ENCODE assay signal across 17 cellular contexts in the genomic region with DNA sequence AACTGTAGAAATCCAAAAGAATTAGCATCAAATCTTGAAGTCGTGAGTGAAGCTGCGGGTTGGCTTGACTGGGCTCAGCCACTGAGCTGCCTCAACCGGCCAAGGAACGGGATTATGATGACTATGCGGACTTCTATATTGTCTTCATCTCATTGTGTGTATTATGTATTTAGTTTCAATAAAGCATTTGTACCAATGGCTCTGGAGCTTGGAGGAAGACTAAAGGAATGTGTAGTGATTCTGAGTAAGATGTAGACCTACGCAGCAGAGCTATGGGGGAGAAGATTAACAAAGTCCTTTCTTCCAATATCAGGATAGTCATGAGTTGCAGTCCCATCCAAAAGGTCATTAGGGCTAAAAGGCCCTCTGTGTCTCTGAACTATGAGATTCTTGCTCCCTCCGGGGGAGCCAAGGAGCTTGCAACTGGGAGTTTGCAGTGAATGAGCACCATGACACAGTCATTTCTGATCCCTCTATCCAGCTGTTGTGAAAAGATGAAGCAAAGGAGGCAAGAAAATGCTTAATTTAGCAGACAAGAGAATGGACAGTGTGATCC. TPM values are rescaled to one million over a fixed set of nuclear protein-coding genes. Genes with fewer than 3 reads are reported as not detected.
DNase-seq lines count a peak whose midpoint lies in the region; ATAC-seq and TF ChIP-seq lines count a peak whose summit lies in the region.
"Had no signal": no experiment of that assay in that cellular context is flagged by ENCODE, and none has a peak within 500 bp of the region (broad histone marks: within the 10 kb centered on the region; RNA-seq: fewer than 3 reads in every experiment).

No MANE protein-coding gene starts in this region.

- POLR2A ChIA-PET in MCF 10A (lab: Yijun Ruan, JAX), result interaction anchor here (0.8 to 2.5 kb wide), 7 partner anchors 8 to 98 kb away, joined by 3 to 12 read pairs (median 6); partner anchors contain the start of genes EME1, LRRC59 and MRPL27
- POLR2A ChIA-PET in naive thymus-derived CD4-positive, alpha-beta T cell (lab: Charles Lee), result interaction anchor here (1.4 to 2.3 kb wide), 2 partner anchors 8 to 10 kb away, joined by 4 to 7 read pairs; partner anchors contain the start of genes EME1 and MRPL27

- dilution Hi-C loops in mammary epithelial cell (cut with HindIII; ENCODE audit: low sequenced_read_pairs), result no loop called here

- H3K79me2 ChIP-seq in mammary epithelial cell (ENCODE audit: insufficient read depth, low read length), result peaks cover 21% of the 10 kb centered on the region

- no peak overlapping the region for H3K4me2 ChIP-seq in mammary epithelial cell (ENCODE audit: insufficient read depth, low read depth, low read length)

- no peak overlapping the region for H3K4me3 Mint-ChIP-seq in MCF 10A (ENCODE audit: unreplicated experiment)
- H3K4me3 Mint-ChIP-seq in naive thymus-derived CD4-positive, alpha-beta T cell, result no peak overlapping the region
- H3K4me3 Mint-ChIP-seq: CD4-positive, alpha-beta memory T cell had no signal

- no peak overlapping the region for H3K9ac ChIP-seq in mammary epithelial cell (ENCODE audit: insufficient read depth, low read length)

- no peaks in the 10 kb centered on the region for H3K27me3 Mint-ChIP-seq in MCF 10A (ENCODE audit: insufficient read depth, unreplicated experiment)
- H3K27me3 Mint-ChIP-seq in naive thymus-derived CD4-positive, alpha-beta T cell, result no peaks in the 10 kb centered on the region
- H3K27me3 Mint-ChIP-seq: CD4-positive, alpha-beta memory T cell had no signal

- ATAC-seq in naive thymus-derived CD4-positive, alpha-beta T cell, result no peak
- no peak for ATAC-seq in left colon

- H3K36me3 ChIP-seq in breast epithelium (peaks cover 12% of the 10 kb centered on the region), mammary epithelial cell (ENCODE audit: insufficient read depth, low read length) (peaks cover 39% of the 10 kb centered on the region)
- peaks cover 10 to 63% (median 25%) of the 10 kb centered on the region in 3 experiments for H3K36me3 ChIP-seq in naive thymus-derived CD4-positive, alpha-beta T cell (ENCODE audit: control insufficient read depth in 2 of 3, insufficient read depth in 3 of 3, low read length in 3 of 3)

- H2AFZ ChIP-seq in mammary epithelial cell (ENCODE audit: low read depth, low read length), result no peak overlapping the region

- 64% methylated on average over 7 of the region's 7 CpGs for WGBS in mammary epithelial cell (ENCODE audit: low coverage, missing lambda C conversion rate)

- no peak for TF ChIP-seq POLR2A in breast epithelium (IDR thresholded peaks at IDR 0.05)

- H3K27ac ChIP-seq in breast epithelium, result no peak overlapping the region
- no peak overlapping the region for H3K27ac ChIP-seq in mammary epithelial cell (ENCODE audit: insufficient read depth, low read depth, low read length)
- no peak overlapping the region for H3K27ac ChIP-seq in naive thymus-derived CD4-positive, alpha-beta T cell (ENCODE audit: low read depth, low read length)
- H3K27ac ChIP-seq: SJSA1 had no signal

- in situ Hi-C loops in mammary epithelial cell (cut with MboI; ENCODE audit: low sequenced_read_pairs in 2 of 2), result no loop called here

- CTCF ChIA-PET in MCF 10A (lab: Yijun Ruan, JAX) (interaction anchor here (0.6 to 4.5 kb wide), 6 partner anchors 8 to 56 kb away, joined by 3 to 37 read pairs (median 7); partner anchors contain the start of gene LRRC59), mammary epithelial cell (lab: Charles Lee; ENCODE audit: low non-redundant PET) (no interaction called here)
- CTCF ChIA-PET in naive thymus-derived CD4-positive, alpha-beta T cell (lab: Charles Lee), result no interaction called here

- TF ChIP-seq CTCF in MCF 10A (IDR thresholded peaks at IDR 0.05; ENCODE audit: unreplicated experiment) (no peak), breast epithelium (IDR thresholded peaks at IDR 0.05) (no peak), mammary epithelial cell (conservative IDR thresholded peaks at IDR 0.05 in 1 of 2, IDR thresholded peaks at IDR 0.05 in 1 of 2; ENCODE audit: extremely low read depth in 1 of 2, insufficient read depth in 1 of 2, low read depth in 1 of 2, low read length in 2 of 2) (no peak)

- H3K4me1 ChIP-seq in breast epithelium (no peaks in the 10 kb centered on the region), mammary epithelial cell (ENCODE audit: insufficient read depth, low read length) (no peaks in the 10 kb centered on the region)
- no peaks in the 10 kb centered on the region for H3K4me1 ChIP-seq in naive thymus-derived CD4-positive, alpha-beta T cell (ENCODE audit: control insufficient read depth in 2 of 2, insufficient read depth in 2 of 2, low read length in 2 of 2)

- H3K27ac Mint-ChIP-seq in MCF 10A (ENCODE audit: low read depth, unreplicated experiment), result no peak overlapping the region
- peak overlapping the region in 2 of 9 donors; percentile 4 to 54 for H3K27ac Mint-ChIP-seq in naive thymus-derived CD4-positive, alpha-beta T cell

- peaks cover 5% of the 10 kb centered on the region for H3K4me1 Mint-ChIP-seq in MCF 10A (ENCODE audit: insufficient read depth, unreplicated experiment)
- peaks cover 0 to 4% (median 0%) of the 10 kb centered on the region in 7 donors for H3K4me1 Mint-ChIP-seq in naive thymus-derived CD4-positive, alpha-beta T cell

- H3K4me3 ChIP-seq in breast epithelium (no peak overlapping the region), mammary epithelial cell (replicated peaks in 1 of 3; ENCODE audit: insufficient read depth in 1 of 3, low read depth in 2 of 3, low read length in 3 of 3) (no peak overlapping the region)
- no peak overlapping the region for H3K4me3 ChIP-seq in naive thymus-derived CD4-positive, alpha-beta T cell (ENCODE audit: low read length)
- H3K4me3 ChIP-seq: SJSA1 had no signal

- TSS peak; percentile 42 for BruUV-seq in MCF 10A (replicated peaks; lab: Mats Ljungman, UMichigan)
- TSS peak; percentile 34 for BruUV-seq in mammary epithelial cell (replicated peaks; lab: Mats Ljungman, UMichigan)

- H3K27me3 ChIP-seq in breast epithelium (no peaks in the 10 kb centered on the region), mammary epithelial cell (ENCODE audit: insufficient read depth, low read length) (no peaks in the 10 kb centered on the region)
- H3K27me3 ChIP-seq in naive thymus-derived CD4-positive, alpha-beta T cell (ENCODE audit: control insufficient read depth in 2 of 2, insufficient read depth in 2 of 2, low read length in 2 of 2), result no peaks in the 10 kb centered on the region
- H3K27me3 ChIP-seq: SJSA1 had no signal

- no peak for DNase-seq in MCF 10A (ENCODE audit: unreplicated experiment)
- DNase-seq in breast epithelium (ENCODE audit: low spot score in 2 of 2), result no peak
- DNase-seq in mammary epithelial cell, result no peak
- DNase-seq in NCI-H1417 (lab: John Stamatoyannopoulos, UW), result no peak
- no peak for DNase-seq in stimulated activated CD8-positive, alpha-beta memory T cell treated with anti-CD3 and anti-CD28 coated beads, Interleukin-4, amount 100 ng/mL, for 48 hours
- no peak for DNase-seq in naive thymus-derived CD4-positive, alpha-beta T cell
- no peak for DNase-seq in left colon
- DNase-seq: CD4-positive, alpha-beta memory T cell; GOT3; NCI-H187; NCI-H2107; NCI-H510A; NCI-H748 treated with DMSO at 0.1 percent for 48 hours; NK-92 treated with Interleukin-12 subunit alpha and Interleukin-12 subunit beta, amount 100 ng/mL, for 24 hours; OCI-M1 had no signal

- peaks cover 66% of the 10 kb centered on the region for H3K36me3 Mint-ChIP-seq in MCF 10A (ENCODE audit: insufficient read depth, unreplicated experiment)
- peaks cover 11 to 32% (median 12%) of the 10 kb centered on the region in 5 donors for H3K36me3 Mint-ChIP-seq in naive thymus-derived CD4-positive, alpha-beta T cell

- H4K20me1 ChIP-seq in mammary epithelial cell (ENCODE audit: insufficient read depth, low read length), result no peaks in the 10 kb centered on the region

- H3K9me3 ChIP-seq in breast epithelium (no peaks in the 10 kb centered on the region), mammary epithelial cell (replicated peaks; ENCODE audit: insufficient read depth, low read length) (no peaks in the 10 kb centered on the region)
- H3K9me3 ChIP-seq in naive thymus-derived CD4-positive, alpha-beta T cell (ENCODE audit: control insufficient read depth in 2 of 3, low read length in 3 of 3), result no peaks in the 10 kb centered on the region
- H3K9me3 ChIP-seq: SJSA1 had no signal

- H3K9me3 Mint-ChIP-seq in MCF 10A (ENCODE audit: unreplicated experiment), result no peaks in the 10 kb centered on the region
- no peaks in the 10 kb centered on the region for H3K9me3 Mint-ChIP-seq in naive thymus-derived CD4-positive, alpha-beta T cell
- H3K9me3 Mint-ChIP-seq: CD4-positive, alpha-beta memory T cell had no signal

- intact Hi-C loops in MCF 10A (cut with micrococcal nuclease), result no loop called here
- intact Hi-C loops in breast epithelium (cut with DNase I; ENCODE audit: low total_unique reads), result no loop called here
- intact Hi-C loops in mammary epithelial cell (cut with micrococcal nuclease), result no loop called here
- intact Hi-C loops in naive thymus-derived CD4-positive, alpha-beta T cell (cut with micrococcal nuclease), result no loop called here
- intact Hi-C loops in left colon (cut with DNase I, micrococcal nuclease), result no loop called here

RNA-seq across cellular contexts. Expression of gene EME1, which starts 8.3 kb away (rescaled TPM):
- total RNA-seq in MCF 10A (2022), result 6.0 and 6.7 TPM in 2 replicates
- 1 to 10 TPM in 1 of 3 donors, under 1 TPM in 2; 0.29 to 2.0 (median 0.64) TPM for total RNA-seq in breast epithelium
- polyA plus RNA-seq in PFSK-1 (2012; ENCODE audit: insufficient read length, low read depth), result 19.1 TPM
- 1 to 10 TPM in 1 of 2 donors, under 1 TPM in 1; 0.17 to 8.0 TPM for total RNA-seq in mammary epithelial cell
- 9.2 TPM for polyA plus RNA-seq in mammary epithelial cell
- polyA minus RNA-seq in mammary epithelial cell, result 1.9 TPM
- 10 to 100 TPM in 1 of 5 experiments, 1 to 10 TPM in 3, under 1 TPM in 1; 0.61 to 17.5 (median 2.2) TPM for total RNA-seq in naive thymus-derived CD4-positive, alpha-beta T cell
- polyA plus RNA-seq in naive thymus-derived CD4-positive, alpha-beta T cell, result not detected
- 1 to 10 TPM in 1 of 2 donors, under 1 TPM in 1; 0.61 to 1.9 TPM for total RNA-seq in left colon

RNA-seq across cellular contexts. Expression of gene MRPL27, which starts 8.4 kb away (rescaled TPM):
- total RNA-seq in MCF 10A (2022), result 57.2 and 71.5 TPM in 2 replicates
- total RNA-seq in breast epithelium, result 10 to 100 TPM; 46.0 to 64.9 (median 49.1) TPM
- polyA plus RNA-seq in PFSK-1 (2012; ENCODE audit: insufficient read length, low read depth), result 122 TPM
- total RNA-seq in mammary epithelial cell, result 10 to 100 TPM; 43.5 to 73.5 TPM
- polyA plus RNA-seq in mammary epithelial cell, result 184 TPM
- 106 TPM for polyA minus RNA-seq in mammary epithelial cell
- total RNA-seq in naive thymus-derived CD4-positive, alpha-beta T cell, result 10 to 100 TPM; 29.5 to 64.7 (median 32.0) TPM
- polyA plus RNA-seq in naive thymus-derived CD4-positive, alpha-beta T cell, result 10 to 100 TPM; 47.0 to 51.3 TPM
- 10 to 100 TPM; 73.4 to 85.4 TPM for total RNA-seq in left colon

RNA-seq across cellular contexts. Expression of gene LRRC59, which starts 16.0 kb away (rescaled TPM):
- total RNA-seq in MCF 10A (2022) (306 and 344 TPM in 2 replicates), breast epithelium (10 to 100 TPM; 42.1 to 72.8 (median 54.0) TPM), mammary epithelial cell (100 to 1,000 TPM; 118 to 190 TPM), left colon (100 to 1,000 TPM; 113 to 155 TPM)
- polyA plus RNA-seq in PFSK-1 (2012; ENCODE audit: insufficient read length, low read depth), result 332 TPM
- 141 TPM for polyA plus RNA-seq in mammary epithelial cell
- polyA minus RNA-seq in mammary epithelial cell, result 202 TPM
- 10 to 100 TPM; 27.6 to 67.1 (median 42.4) TPM for total RNA-seq in naive thymus-derived CD4-positive, alpha-beta T cell
- polyA plus RNA-seq in naive thymus-derived CD4-positive, alpha-beta T cell, result 10 to 100 TPM; 13.4 to 15.2 TPM

RNA-seq across cellular contexts. Expression of gene XYLT2, which starts 35.4 kb away (rescaled TPM):
- total RNA-seq in MCF 10A (2022), result 9.6 and 14.0 TPM in 2 replicates
- total RNA-seq in breast epithelium, result 10 to 100 TPM; 13.6 to 27.5 (median 24.4) TPM
- polyA plus RNA-seq in PFSK-1 (2012; ENCODE audit: insufficient read length, low read depth), result 78.5 TPM
- 10 to 100 TPM; 46.3 to 78.3 TPM for total RNA-seq in mammary epithelial cell
- polyA plus RNA-seq in mammary epithelial cell, result 26.3 TPM
- 40.8 TPM for polyA minus RNA-seq in mammary epithelial cell
- 10 to 100 TPM; 18.6 to 43.7 (median 34.1) TPM for total RNA-seq in naive thymus-derived CD4-positive, alpha-beta T cell
- polyA plus RNA-seq in naive thymus-derived CD4-positive, alpha-beta T cell, result 10 to 100 TPM in 1 of 2 donors, 1 to 10 TPM in 1; 8.0 to 21.1 TPM
- total RNA-seq in left colon, result 10 to 100 TPM; 18.1 to 20.2 TPM

RNA-seq across cellular contexts. Expression of gene ACSF2, which starts 44.7 kb away (rescaled TPM):
- total RNA-seq in MCF 10A (2022) (10.5 and 17.8 TPM in 2 replicates), breast epithelium (10 to 100 TPM; 19.4 to 95.4 (median 86.3) TPM), mammary epithelial cell (10 to 100 TPM; 28.1 to 37.2 TPM), left colon (100 to 1,000 TPM; 146 to 150 TPM)
- 36.6 TPM for polyA plus RNA-seq in PFSK-1 (2012; ENCODE audit: insufficient read length, low read depth)
- polyA plus RNA-seq in mammary epithelial cell, result 28.9 TPM
- polyA minus RNA-seq in mammary epithelial cell, result 22.8 TPM
- total RNA-seq in naive thymus-derived CD4-positive, alpha-beta T cell, result 10 to 100 TPM; 20.1 to 36.2 (median 22.9) TPM
- 1 to 10 TPM; 2.2 to 2.6 TPM for polyA plus RNA-seq in naive thymus-derived CD4-positive, alpha-beta T cell
